8 cellular contexts compared by ENCODE assay signal in the genomic region with DNA sequence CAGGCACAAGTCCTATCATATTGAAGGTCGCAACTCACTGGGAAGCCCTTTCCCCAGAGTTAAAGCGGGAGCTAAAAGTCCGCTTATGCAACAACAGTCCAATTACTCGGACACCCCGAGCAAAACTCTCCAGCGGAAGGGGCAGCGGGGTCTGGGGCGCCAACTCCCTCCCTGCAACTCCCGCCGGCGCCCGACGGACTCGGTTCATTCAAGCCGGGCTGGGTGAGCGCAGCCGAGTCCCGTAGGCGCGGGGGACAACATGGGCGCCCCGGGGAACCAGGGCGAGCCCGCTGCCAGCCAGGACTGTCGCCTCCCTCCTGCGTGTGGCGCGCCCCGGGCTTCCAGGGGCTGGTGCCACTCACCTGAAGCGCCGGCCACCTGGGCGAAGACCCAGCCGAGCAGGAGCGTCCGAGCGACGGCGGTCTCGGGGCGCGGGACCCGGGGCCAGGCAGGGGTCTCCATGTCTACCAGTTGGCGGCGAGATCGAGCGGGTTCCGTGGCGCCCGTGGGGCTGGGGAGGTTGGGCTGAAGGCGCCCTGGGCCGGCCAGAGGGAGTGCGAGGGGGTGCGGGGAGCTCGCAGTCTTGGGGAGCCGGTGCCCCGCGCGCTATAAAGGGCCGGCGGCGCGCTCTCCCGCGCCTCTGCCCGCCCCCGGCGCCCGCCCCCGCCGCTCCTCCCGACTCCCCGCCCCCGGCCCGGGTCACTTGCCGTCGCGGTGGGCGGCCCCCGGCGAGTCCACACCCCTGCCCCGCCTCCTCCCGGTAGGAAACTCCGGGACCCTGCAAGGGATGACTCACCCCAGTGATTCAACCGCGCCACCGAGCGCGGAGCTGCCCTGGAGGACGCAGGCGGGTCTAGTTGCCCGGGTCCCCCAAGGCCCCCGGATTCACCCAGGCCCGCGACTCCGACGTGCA. TPM values are rescaled to one million over a fixed set of nuclear protein-coding genes. Genes with fewer than 3 reads are reported as not detected.
DNase-seq lines count a peak whose midpoint lies in the region; ATAC-seq and TF ChIP-seq lines count a peak whose summit lies in the region.

A gene (minus strand): TSS at position 585 of the 913 bp plus-strand sequence. CDS start 123 bp downstream, at position 462.

- no peaks in the 10 kb centered on the region for H3K4me1 Mint-ChIP-seq in activated T-helper 17 cell treated with anti-CD3 and anti-CD28 coated beads, Interleukin-2, amount 50 U/mL, for 72 hours
- peaks cover 8 to 10% of the 10 kb centered on the region in 2 donors for H3K4me1 Mint-ChIP-seq in natural killer cell treated with Interleukin-12 subunit alpha and Interleukin-12 subunit beta and Interleukin-15 and Interleukin-18, amount 100 ng/mL, for 72 hours (ENCODE audit: low read depth in 2 of 2)
- peaks cover 11 to 24% of the 10 kb centered on the region in 2 donors for H3K4me1 Mint-ChIP-seq in stimulated activated naive B cell treated with anti-CD40 and anti-IgM and Interleukin-4, amounts not matched to agents 10 μg/mL and 1 μg/mL and 100 μg/mL, for 72 hours

- no peak within 1 kb of the TSS for H3K27ac Mint-ChIP-seq in activated T-helper 17 cell treated with anti-CD3 and anti-CD28 coated beads, Interleukin-2, amount 50 U/mL, for 72 hours
- peak within 1 kb of the TSS in 1 of 2 donors; percentile 83 for H3K27ac Mint-ChIP-seq in natural killer cell treated with Interleukin-12 subunit alpha and Interleukin-12 subunit beta and Interleukin-15 and Interleukin-18, amount 100 ng/mL, for 72 hours
- H3K27ac Mint-ChIP-seq in stimulated activated naive B cell treated with anti-CD40 and anti-IgM and Interleukin-4, amounts not matched to agents 10 μg/mL and 1 μg/mL and 100 μg/mL, for 72 hours, result no peak within 1 kb of the TSS

- H3K36me3 Mint-ChIP-seq in activated T-helper 17 cell treated with anti-CD3 and anti-CD28 coated beads, Interleukin-2, amount 50 U/mL, for 72 hours (ENCODE audit: low read depth), result no peaks in the 10 kb centered on the region
- H3K36me3 Mint-ChIP-seq in natural killer cell treated with Interleukin-12 subunit alpha and Interleukin-12 subunit beta and Interleukin-15 and Interleukin-18, amount 100 ng/mL, for 72 hours, result no peaks in the 10 kb centered on the region
- no peaks in the 10 kb centered on the region for H3K36me3 Mint-ChIP-seq in stimulated activated naive B cell treated with anti-CD40 and anti-IgM and Interleukin-4, amounts not matched to agents 10 μg/mL and 1 μg/mL and 100 μg/mL, for 72 hours

- DNase-seq in AG09309 (ENCODE audit: low read depth) (no peak), OCI-M1 (lab: John Stamatoyannopoulos, UW) (peak; percentile 29), fibroblast of the aortic adventitia (ENCODE audit: low read depth) (peak; percentile 68)
- peak; percentile 88 for DNase-seq in natural killer cell treated with Interleukin-12 subunit alpha and Interleukin-12 subunit beta and Interleukin-15 and Interleukin-18, amount 100 ng/mL, for 72 hours (ENCODE audit: low spot score)
- DNase-seq in stimulated activated naive B cell treated with anti-CD40 and anti-IgM and Interleukin-4, amounts not matched to agents 10 μg/mL and 1 μg/mL and 100 μg/mL, for 72 hours, result peak; percentile 50

- H3K4me3 Mint-ChIP-seq in activated T-helper 17 cell treated with anti-CD3 and anti-CD28 coated beads, Interleukin-2, amount 50 U/mL, for 72 hours, result peak within 1 kb of the TSS; percentile 75
- peak within 1 kb of the TSS; percentile 50 for H3K4me3 Mint-ChIP-seq in natural killer cell treated with Interleukin-12 subunit alpha and Interleukin-12 subunit beta and Interleukin-15 and Interleukin-18, amount 100 ng/mL, for 72 hours
- peak within 1 kb of the TSS; percentile 86 to 93 for H3K4me3 Mint-ChIP-seq in stimulated activated naive B cell treated with anti-CD40 and anti-IgM and Interleukin-4, amounts not matched to agents 10 μg/mL and 1 μg/mL and 100 μg/mL, for 72 hours

- no peaks in the 10 kb centered on the region for H3K9me3 Mint-ChIP-seq in activated T-helper 17 cell treated with anti-CD3 and anti-CD28 coated beads, Interleukin-2, amount 50 U/mL, for 72 hours
- no peaks in the 10 kb centered on the region for H3K9me3 Mint-ChIP-seq in natural killer cell treated with Interleukin-12 subunit alpha and Interleukin-12 subunit beta and Interleukin-15 and Interleukin-18, amount 100 ng/mL, for 72 hours
- no peaks in the 10 kb centered on the region for H3K9me3 Mint-ChIP-seq in stimulated activated naive B cell treated with anti-CD40 and anti-IgM and Interleukin-4, amounts not matched to agents 10 μg/mL and 1 μg/mL and 100 μg/mL, for 72 hours

- H3K4me3 ChIP-seq in AG09309 (ENCODE audit: control insufficient read depth, low read depth, low read length) (peak within 1 kb of the TSS; percentile 49), fibroblast of the aortic adventitia (ENCODE audit: low read depth, low read length) (peak within 1 kb of the TSS; percentile 73)

- TF ChIP-seq CTCF in AG09309 (IDR thresholded peaks at IDR 0.05; ENCODE audit: control insufficient read depth, insufficient read depth, low read depth, low read length, missing control alignments) (peak; percentile 7), fibroblast of the aortic adventitia (IDR thresholded peaks at IDR 0.05; ENCODE audit: insufficient read depth, low read length) (peak; percentile 3)

- H3K27me3 Mint-ChIP-seq in activated T-helper 17 cell treated with anti-CD3 and anti-CD28 coated beads, Interleukin-2, amount 50 U/mL, for 72 hours, result peaks cover 59% of the 10 kb centered on the region
- peaks cover 52 to 73% of the 10 kb centered on the region in 2 donors for H3K27me3 Mint-ChIP-seq in natural killer cell treated with Interleukin-12 subunit alpha and Interleukin-12 subunit beta and Interleukin-15 and Interleukin-18, amount 100 ng/mL, for 72 hours
- peaks cover 50 to 70% of the 10 kb centered on the region in 2 donors for H3K27me3 Mint-ChIP-seq in stimulated activated naive B cell treated with anti-CD40 and anti-IgM and Interleukin-4, amounts not matched to agents 10 μg/mL and 1 μg/mL and 100 μg/mL, for 72 hours

- ATAC-seq in GM18907 (IDR thresholded peaks at IDR 0.05; ENCODE audit: unreplicated experiment), result peak; percentile 87
- peak; percentile 61 for ATAC-seq in HG03378 (IDR thresholded peaks at IDR 0.05; ENCODE audit: unreplicated experiment)
- ATAC-seq in activated T-helper 17 cell treated with anti-CD3 and anti-CD28 coated beads, Interleukin-2, amount 50 U/mL, for 72 hours (replicated peaks), result peak; percentile 96
- peak; percentile 98 for ATAC-seq in natural killer cell treated with Interleukin-12 subunit alpha and Interleukin-12 subunit beta and Interleukin-15 and Interleukin-18, amount 100 ng/mL, for 72 hours
- peak; percentile 90 to 91 for ATAC-seq in stimulated activated naive B cell treated with anti-CD40 and anti-IgM and Interleukin-4, amounts not matched to agents 10 μg/mL and 1 μg/mL and 100 μg/mL, for 72 hours (replicated peaks)

RNA-seq across cellular contexts. Expression of the gene that starts here (rescaled TPM):
- not detected for total RNA-seq in activated T-helper 17 cell treated with anti-CD3 and anti-CD28 coated beads, Interleukin-2, amount 50 U/mL, for 72 hours
- 6.9 and 24.0 TPM in 2 replicates for total RNA-seq in fibroblast of the aortic adventitia (ENCODE audit: low replicate concordance)
- not detected for total RNA-seq in natural killer cell treated with Interleukin-12 subunit alpha and Interleukin-12 subunit beta and Interleukin-15 and Interleukin-18, amount 100 ng/mL, for 72 hours

Comparison
In these comparisons a context has a peak if more than half of its experiments do, and no peak if none do; other contexts are left out.
1. Peak in ATAC-seq in activated T-helper 17 cell treated with anti-CD3 and anti-CD28 coated beads, Interleukin-2, amount 50 U/mL, for 72 hours; RNA of the gene not detected or under 1 TPM.
2. Peak in DNase-seq and ATAC-seq in natural killer cell treated with Interleukin-12 subunit alpha and Interleukin-12 subunit beta and Interleukin-15 and Interleukin-18, amount 100 ng/mL, for 72 hours; RNA of the gene not detected or under 1 TPM.